In genomic region chr2:226207671-226208070, GRCh38 we compare ENCODE assay signal across 2 cellular contexts.
TF ChIP-seq lines count a peak whose summit lies in the region.

No MANE protein-coding gene starts in this region.

TF ChIP-seq in HEK293, 187 proteins besides CTCF, POLR2A, EP300 and RAD21 (continued from another document):
- TF ChIP-seq TRIM28 (IDR thresholded peaks at IDR 0.05; ENCODE audit: borderline replicate concordance, low read length) (peak; percentile 33; the same call in 1 of the 2 replicates), ZNF280C (tag by site-specific recombination; IDR thresholded peaks at IDR 0.05) (no peak), ZNF747 (tag by site-specific recombination; IDR thresholded peaks at IDR 0.05) (no peak), ZSCAN4 (tag by site-specific recombination; IDR thresholded peaks at IDR 0.05) (no peak)

TF ChIP-seq in WTC11, 78 proteins besides CTCF, POLR2A, EP300 and RAD21 (continued from another document):
- TF ChIP-seq USF1 (CRISPR knock-in tag; IDR thresholded peaks at IDR 0.05) (no peak), NFATC4 (CRISPR knock-in tag; IDR thresholded peaks at IDR 0.05) (no peak), CBFB (CRISPR knock-in tag; IDR thresholded peaks at IDR 0.05; ENCODE audit: low read depth) (no peak), TCF7 (CRISPR knock-in tag; IDR thresholded peaks at IDR 0.05; ENCODE audit: low read depth) (no peak), MAX (CRISPR knock-in tag; IDR thresholded peaks at IDR 0.05) (no peak), ERG (CRISPR knock-in tag; IDR thresholded peaks at IDR 0.05) (no peak), ZNF263 (CRISPR knock-in tag; IDR thresholded peaks at IDR 0.05; ENCODE audit: low read depth) (no peak), ATF1 (CRISPR knock-in tag; IDR thresholded peaks at IDR 0.05) (no peak), HMGA2 (CRISPR knock-in tag; IDR thresholded peaks at IDR 0.05) (no peak), ZNF281 (CRISPR knock-in tag; IDR thresholded peaks at IDR 0.05) (no peak)
